24 cellular contexts compared by ENCODE assay signal in the genomic region with DNA sequence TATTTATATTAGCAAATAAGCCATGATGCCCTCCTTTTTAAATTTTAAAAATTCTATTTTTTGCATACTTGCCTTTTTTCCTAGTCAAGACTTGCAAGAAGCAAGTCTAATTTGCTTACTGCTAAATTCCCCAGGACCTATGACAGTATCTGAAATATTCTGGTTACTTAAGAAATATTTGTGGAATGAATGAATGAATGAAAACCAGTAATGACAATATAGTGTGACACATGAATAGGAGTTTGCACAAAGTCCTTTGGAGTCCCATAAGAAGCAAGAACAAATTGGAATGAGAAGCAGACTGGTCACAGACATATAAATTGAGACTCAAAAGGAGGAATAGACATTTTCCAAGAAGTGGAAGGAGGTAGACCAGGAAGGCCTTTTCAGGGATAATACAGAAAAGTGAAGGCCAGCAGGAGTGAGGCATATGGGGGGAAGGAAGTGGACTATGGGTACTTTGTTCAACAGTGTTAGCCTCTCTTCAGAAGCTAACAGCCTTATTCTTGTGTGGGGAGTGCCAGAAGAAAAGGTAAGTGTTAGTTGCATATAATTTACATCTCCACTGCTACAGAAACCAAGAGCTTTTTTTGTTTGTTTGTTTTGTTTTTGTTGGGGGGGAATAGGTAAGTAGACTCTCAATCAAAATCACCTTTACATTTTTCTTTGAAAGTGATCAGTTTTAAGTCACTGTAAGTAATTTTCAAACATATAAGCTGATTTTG.
DNase-seq lines count a peak whose midpoint lies in the region; ATAC-seq, FAIRE-seq and TF ChIP-seq lines count a peak whose summit lies in the region.
"Had no signal": no experiment of that assay in that cellular context is flagged by ENCODE, and none has a peak within 500 bp of the region (broad histone marks: within the 10 kb centered on the region; RNA-seq: fewer than 3 reads in every experiment).

No MANE protein-coding gene starts in this region.

- TF ChIP-seq EP300 in GM12878 (IDR thresholded peaks at IDR 0.05; ENCODE audit: borderline replicate concordance in 1 of 2, control insufficient read depth in 1 of 2, low read depth in 2 of 2, low read length in 2 of 2) = no peak

- in situ Hi-C loops in GM12878 (cut with MboI) = no loop called here
- in situ Hi-C loops in brain microvascular endothelial cell (cut with HindIII; ENCODE audit: low pct_ligation_motif_present, low sequenced_read_pairs) = no loop called here

- no TSS peak for BruUV-seq in Caco-2 (replicated peaks; lab: Mats Ljungman, UMichigan)
- no TSS peak for BruUV-seq in GM12878 (replicated peaks; lab: Mats Ljungman, UMichigan)

- H2AFZ ChIP-seq in GM12878 (ENCODE audit: control insufficient read depth, low read depth, low read length) = no peak overlapping the region

- no peak overlapping the region for H3K27ac ChIP-seq in GM12878 (ENCODE audit: control insufficient read depth, insufficient read depth)
- no peak overlapping the region for H3K27ac ChIP-seq in brain microvascular endothelial cell
- no peak overlapping the region for H3K27ac ChIP-seq in foreskin keratinocyte
- H3K27ac ChIP-seq in coronary artery = no peak overlapping the region
- H3K27ac ChIP-seq: SK-N-MC had no signal

- DNase-seq in Caco-2 (no peak), GM19239 (ENCODE audit: insufficient read length, low spot score) (no peak), GM12878 (ENCODE audit: low read depth, low spot score) (no peak), brain microvascular endothelial cell (no peak), foreskin keratinocyte (no peak), coronary artery (ENCODE audit: low spot score) (no peak)
- DNase-seq: BE2C; CD4-positive, CD25-positive, alpha-beta regulatory T cell; COR-L47; DMS153; GDM1; NCI-H1092 treated with DMSO at 0.1 percent for 48 hours; NCI-H2081; NCI-H2171 treated with DMSO at 0.1 percent for 48 hours; NCI-H446; NK-92 treated with Interleukin-12 subunit alpha and Interleukin-12 subunit beta, amount 100 ng/mL, for 24 hours; T-cell had no signal

- RAD21 ChIA-PET in GM12878 (lab: Charles Lee; ENCODE audit: unreplicated experiment) = interaction anchor here (0.9 to 1.7 kb wide), 5 partner anchors 22 to 172 kb away, joined by 3 to 9 read pairs (median 3); no protein-coding TSS in a partner anchor

- H3K79me2 ChIP-seq in GM12878 (ENCODE audit: control insufficient read depth, insufficient read depth, low read length) = no peaks in the 10 kb centered on the region

- intact Hi-C loops in Caco-2 (cut with micrococcal nuclease; ENCODE audit: unreplicated experiment) (loop anchor here (2.0 kb wide), 2 partner anchors 23 to 141 kb away; no protein-coding TSS in a partner anchor), GM12878 (cut with micrococcal nuclease; ENCODE audit: unreplicated experiment) (no loop called here)

- H3K4me2 ChIP-seq in GM12878 (ENCODE audit: control insufficient read depth, insufficient read depth) = no peak overlapping the region

- CTCF ChIA-PET in Caco-2 (lab: Charles Lee) (interaction anchor here (1.9 kb wide), 1 partner anchor 24 kb away, joined by 8 read pairs; no protein-coding TSS in a partner anchor), GM12878 (lab: Yijun Ruan, JAX) (interaction anchor here (0.7 to 2.5 kb wide), 10 partner anchors 9 to 219 kb away, joined by 3 to 20 read pairs (median 4); no protein-coding TSS in a partner anchor)

- peak; percentile 50 for ATAC-seq in HG03025 (IDR thresholded peaks at IDR 0.05; ENCODE audit: low FRiP score, unreplicated experiment)
- ATAC-seq in GM12878 = peak; percentile 47
- no peak for ATAC-seq in GM21447 (IDR thresholded peaks at IDR 0.05; ENCODE audit: unreplicated experiment)
- no peak for ATAC-seq in foreskin keratinocyte
- ATAC-seq: Right ventricle myocardium inferior, T-cell had no signal

- peaks cover 37% of the 10 kb centered on the region for H3K4me1 Mint-ChIP-seq in Caco-2 (ENCODE audit: low read depth, unreplicated experiment)
- H3K4me1 Mint-ChIP-seq: T-cell had no signal

- no peaks in the 10 kb centered on the region for H4K20me1 ChIP-seq in GM12878 (ENCODE audit: control insufficient read depth, insufficient read depth)

- H3K9me3 ChIP-seq in Caco-2 (no peaks in the 10 kb centered on the region), GM12878 (replicated peaks; ENCODE audit: control insufficient read depth, insufficient read depth, low read length) (no peaks in the 10 kb centered on the region)
- H3K9me3 ChIP-seq: BE2C, HAP-1 had no signal

- H3K27me3 ChIP-seq in Caco-2 (replicated peaks; ENCODE audit: control insufficient read depth, insufficient read depth, low read length) (no peaks in the 10 kb centered on the region), GM12878 (replicated peaks in 1 of 2; ENCODE audit: control insufficient read depth in 2 of 2, insufficient read depth in 2 of 2, low read length in 1 of 2) (no peaks in the 10 kb centered on the region), brain microvascular endothelial cell (replicated peaks) (no peaks in the 10 kb centered on the region), foreskin keratinocyte (no peaks in the 10 kb centered on the region)
- H3K27me3 ChIP-seq: BE2C had no signal

- TF ChIP-seq RAD21 in GM12878 (IDR thresholded peaks at IDR 0.05; ENCODE audit: insufficient read depth, low read depth, low read length) = no peak

- peaks cover 23% of the 10 kb centered on the region for H3K36me3 Mint-ChIP-seq in Caco-2 (ENCODE audit: insufficient read depth, unreplicated experiment)
- H3K36me3 Mint-ChIP-seq: CD4-positive, CD25-positive, alpha-beta regulatory T cell; T-cell had no signal

- H3K9ac ChIP-seq in GM12878 (ENCODE audit: control insufficient read depth, insufficient read depth, low read length) = no peak overlapping the region

- H3K4me3 ChIP-seq in Caco-2 (ENCODE audit: low read depth, low read length) (no peak overlapping the region), GM12878 (no peak overlapping the region), brain microvascular endothelial cell (ENCODE audit: low read depth, low read length) (no peak overlapping the region), coronary artery (no peak overlapping the region)
- H3K4me3 ChIP-seq: HAP-1, SK-N-MC had no signal

- peak overlapping the region; percentile 37 for H3K27ac Mint-ChIP-seq in Caco-2 (ENCODE audit: unreplicated experiment)
- H3K27ac Mint-ChIP-seq: CD4-positive, CD25-positive, alpha-beta regulatory T cell; T-cell had no signal

- TF ChIP-seq POLR2A in GM12878 (IDR thresholded peaks at IDR 0.05; ENCODE audit: low read depth, low read length) = no peak

- POLR2A ChIA-PET in Caco-2 (lab: Charles Lee) = no interaction called here
- POLR2A ChIA-PET in GM12878 (lab: Charles Lee) = interaction anchor here (1.3 kb wide), 1 partner anchor 14 kb away, joined by 3 read pairs; no protein-coding TSS in a partner anchor

- no peak overlapping the region for H3K4me3 Mint-ChIP-seq in Caco-2 (ENCODE audit: unreplicated experiment)
- H3K4me3 Mint-ChIP-seq: CD4-positive, CD25-positive, alpha-beta regulatory T cell; T-cell had no signal

- FAIRE-seq in GM19239 (lab: Jason Lieb, UNC) (peak; percentile 14), GM12878 (lab: Jason Lieb, UNC) (no peak)
- FAIRE-seq: A204.1, RCC 7860 had no signal

- SMC1A ChIA-PET in GM12878 (lab: Charles Lee; ENCODE audit: uncharacterized antibody, unreplicated experiment) = interaction anchor here (0.5 to 1.6 kb wide), 22 partner anchors 8 to 179 kb away, joined by 3 to 10 read pairs (median 3); no protein-coding TSS in a partner anchor

- H3K9me3 Mint-ChIP-seq in Caco-2 (ENCODE audit: unreplicated experiment) = no peaks in the 10 kb centered on the region
- H3K9me3 Mint-ChIP-seq: CD4-positive, CD25-positive, alpha-beta regulatory T cell; T-cell had no signal

- no peaks in the 10 kb centered on the region for H3K27me3 Mint-ChIP-seq in Caco-2 (ENCODE audit: insufficient read depth, unreplicated experiment)

- no peak for TF ChIP-seq CTCF in Caco-2 (IDR thresholded peaks at IDR 0.05; ENCODE audit: insufficient read depth in 1 of 2, low read depth in 1 of 2, low read length in 1 of 2, severe bottlenecking in 1 of 2, unreplicated experiment in 1 of 2)
- TF ChIP-seq CTCF in GM12878 (IDR thresholded peaks at IDR 0.05 in 2 of 3, conservative IDR thresholded peaks at IDR 0.05 in 1 of 3; ENCODE audit: control insufficient read depth in 2 of 3, extremely low read depth in 1 of 3, insufficient read depth in 1 of 3, low read depth in 3 of 3, low read length in 3 of 3) = no peak
- TF ChIP-seq CTCF in brain microvascular endothelial cell (IDR thresholded peaks at IDR 0.05; ENCODE audit: low read depth, low read length, missing control alignments) = no peak
- TF ChIP-seq CTCF in foreskin keratinocyte (conservative IDR thresholded peaks at IDR 0.05) = no peak
- no peak for TF ChIP-seq CTCF in coronary artery (IDR thresholded peaks at IDR 0.05)

- H3K4me1 ChIP-seq in Caco-2 = peaks cover 47% of the 10 kb centered on the region
- no peaks in the 10 kb centered on the region for H3K4me1 ChIP-seq in GM12878 (ENCODE audit: control insufficient read depth, insufficient read depth, low read length)
- H3K4me1 ChIP-seq in foreskin keratinocyte = peaks cover 7% of the 10 kb centered on the region

- H3K36me3 ChIP-seq in Caco-2 (ENCODE audit: control insufficient read depth, insufficient read depth, low read length) (no peaks in the 10 kb centered on the region; the same call in 1 of the 2 replicates), GM12878 (ENCODE audit: control insufficient read depth in 2 of 2, insufficient read depth in 2 of 2, low read length in 1 of 2) (no peaks in the 10 kb centered on the region), brain microvascular endothelial cell (replicated peaks) (no peaks in the 10 kb centered on the region)
- H3K36me3 ChIP-seq: BE2C, HAP-1 had no signal

Comparison
In these comparisons a context has a peak if more than half of its experiments do, and no peak if none do; other contexts are left out.
1. ATAC-seq: peak in HG03025 (single experiment) and GM12878 (single experiment); none in GM21447 (single experiment) and foreskin keratinocyte (single experiment).